ENCODE assay signal across 7 cellular contexts in the genomic region with DNA sequence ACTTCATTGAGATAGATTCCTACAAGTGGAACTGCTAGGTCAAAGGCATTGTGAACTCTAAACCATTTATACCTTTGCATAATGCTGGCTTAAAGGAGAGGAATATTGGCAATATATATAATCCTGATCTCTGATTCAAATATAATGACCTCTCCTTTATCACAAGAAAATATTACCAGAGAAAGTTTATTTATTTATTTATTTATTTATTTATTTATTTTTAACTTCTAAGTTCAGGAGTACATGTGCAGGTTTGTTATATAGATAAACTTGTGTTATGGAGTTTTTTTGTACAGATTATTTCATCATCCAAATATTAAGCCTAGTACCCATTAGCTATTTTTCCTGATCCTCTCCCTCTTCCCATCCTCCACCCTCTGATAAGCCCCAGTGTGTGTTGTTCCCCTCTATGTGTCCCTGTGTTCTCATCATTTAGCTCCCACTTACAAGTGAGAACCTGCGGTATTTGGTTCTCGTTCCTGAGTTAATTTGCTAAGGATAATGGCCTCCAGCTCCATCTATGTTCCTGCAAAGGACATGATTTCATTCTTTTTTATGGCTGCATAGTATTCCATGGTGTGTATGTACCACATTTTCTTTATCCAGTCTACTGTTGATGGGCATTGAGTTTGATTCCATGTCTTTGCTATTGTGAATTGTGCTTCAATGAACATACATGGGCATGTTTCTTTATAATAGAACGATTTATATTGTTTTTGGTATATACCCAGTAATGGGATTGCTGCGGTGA. TPM values are rescaled to one million over a fixed set of nuclear protein-coding genes. Genes with fewer than 3 reads are reported as not detected.
A peak's percentile ranks its signal among the peaks of the same experiment; 100 is the strongest.
DNase-seq lines count a peak whose midpoint lies in the region; ATAC-seq, FAIRE-seq and TF ChIP-seq lines count a peak whose summit lies in the region.
"Not testable (repeated sequence)": the region's sequence is repeated elsewhere in the genome, so short reads cannot be mapped to it uniquely, and the experiment has no call there.

No MANE protein-coding gene starts in this region.

- ATAC-seq in CD8-positive, alpha-beta T cell; activated T-helper 17 cell treated with anti-CD3 and anti-CD28 coated beads, Interleukin-2, amount 50 U/mL, for 72 hours (replicated peaks); activated naive CD8-positive, alpha-beta T cell treated with anti-CD3 and anti-CD28 coated beads, Interleukin-2, amount 10 ng/mL, durations not matched to agents 7 days and 5 days (ENCODE audit: low read depth); pancreas: not testable (repeated sequence)

- not testable (repeated sequence) for H3K4me3 ChIP-seq in CD8-positive, alpha-beta T cell (ENCODE audit: low read depth, low read length); pancreas

- not testable (repeated sequence) for TF ChIP-seq CTCF in CD8-positive, alpha-beta T cell (IDR thresholded peaks at IDR 0.05); pancreas (IDR thresholded peaks at IDR 0.05)

- CTCF ChIA-PET in CD8-positive, alpha-beta T cell (lab: Charles Lee) = interaction anchor here (0.6 kb wide), 1 partner anchor 37 kb away, joined by 3 read pairs; no protein-coding TSS in a partner anchor
- CTCF ChIA-PET in activated CD4-positive, alpha-beta memory T cell treated with anti-CD3 and anti-CD28 coated beads, Interleukin-2, amount 10 ng/mL, durations not matched to agents 7 days and 5 days (lab: Charles Lee) = not testable (repeated sequence)

- POLR2A ChIA-PET in CD8-positive, alpha-beta T cell (lab: Charles Lee) = interaction anchor here (0.6 kb wide), 1 partner anchor 96 kb away, joined by 5 read pairs; no protein-coding TSS in a partner anchor
- POLR2A ChIA-PET in activated CD4-positive, alpha-beta memory T cell treated with anti-CD3 and anti-CD28 coated beads, Interleukin-2, amount 10 ng/mL, durations not matched to agents 7 days and 5 days (lab: Charles Lee) = interaction anchor here (1.0 to 3.9 kb wide), 4 partner anchors 9 to 37 kb away, joined by 3 to 22 read pairs (median 4); no protein-coding TSS in a partner anchor
- POLR2A ChIA-PET in activated naive CD8-positive, alpha-beta T cell treated with anti-CD3 and anti-CD28 coated beads, Interleukin-2, amount 10 ng/mL, durations not matched to agents 7 days and 5 days (lab: Charles Lee) = not testable (repeated sequence)

- H3K27me3 Mint-ChIP-seq in CD8-positive, alpha-beta T cell (ENCODE audit: low read depth); T-helper 1 cell treated with Interleukin-12 subunit alpha and Interleukin-12 subunit beta and Interleukin-4 antibody, amounts not matched to agents 30 μg/mL and 1 μg/mL, for 36 hours (ENCODE audit: low read depth); activated CD4-positive, alpha-beta memory T cell treated with anti-CD3 and anti-CD28 coated beads, Interleukin-2, amount 10 ng/mL, durations not matched to agents 7 days and 5 days; activated T-helper 17 cell treated with anti-CD3 and anti-CD28 coated beads, Interleukin-2, amount 50 U/mL, for 72 hours; activated naive CD8-positive, alpha-beta T cell treated with anti-CD3 and anti-CD28 coated beads, Interleukin-2, amount 10 ng/mL, durations not matched to agents 7 days and 5 days: not testable (repeated sequence)

- not testable (repeated sequence) for H3K4me3 Mint-ChIP-seq in CD8-positive, alpha-beta T cell; T-helper 1 cell treated with Interleukin-12 subunit alpha and Interleukin-12 subunit beta and Interleukin-4 antibody, amounts not matched to agents 30 μg/mL and 1 μg/mL, for 36 hours; activated CD4-positive, alpha-beta memory T cell treated with anti-CD3 and anti-CD28 coated beads, Interleukin-2, amount 10 ng/mL, durations not matched to agents 7 days and 5 days; activated T-helper 17 cell treated with anti-CD3 and anti-CD28 coated beads, Interleukin-2, amount 50 U/mL, for 72 hours; activated naive CD8-positive, alpha-beta T cell treated with anti-CD3 and anti-CD28 coated beads, Interleukin-2, amount 10 ng/mL, durations not matched to agents 7 days and 5 days

- H3K9me3 ChIP-seq in CD8-positive, alpha-beta T cell (ENCODE audit: low read length); pancreas: not testable (repeated sequence)

- not testable (repeated sequence) for H3K4me1 Mint-ChIP-seq in CD8-positive, alpha-beta T cell (ENCODE audit: low read depth); activated T-helper 17 cell treated with anti-CD3 and anti-CD28 coated beads, Interleukin-2, amount 50 U/mL, for 72 hours; activated naive CD8-positive, alpha-beta T cell treated with anti-CD3 and anti-CD28 coated beads, Interleukin-2, amount 10 ng/mL, durations not matched to agents 7 days and 5 days
- H3K4me1 Mint-ChIP-seq in T-helper 1 cell treated with Interleukin-12 subunit alpha and Interleukin-12 subunit beta and Interleukin-4 antibody, amounts not matched to agents 30 μg/mL and 1 μg/mL, for 36 hours (ENCODE audit: low read depth) = peaks cover 28% of the 10 kb centered on the region
- peaks cover 41% of the 10 kb centered on the region for H3K4me1 Mint-ChIP-seq in activated CD4-positive, alpha-beta memory T cell treated with anti-CD3 and anti-CD28 coated beads, Interleukin-2, amount 10 ng/mL, durations not matched to agents 7 days and 5 days

- peaks cover 92% of the 10 kb centered on the region for H3K36me3 Mint-ChIP-seq in CD8-positive, alpha-beta T cell
- peaks cover 75% of the 10 kb centered on the region for H3K36me3 Mint-ChIP-seq in T-helper 1 cell treated with Interleukin-12 subunit alpha and Interleukin-12 subunit beta and Interleukin-4 antibody, amounts not matched to agents 30 μg/mL and 1 μg/mL, for 36 hours (ENCODE audit: low read depth)
- peaks cover 89% of the 10 kb centered on the region for H3K36me3 Mint-ChIP-seq in activated CD4-positive, alpha-beta memory T cell treated with anti-CD3 and anti-CD28 coated beads, Interleukin-2, amount 10 ng/mL, durations not matched to agents 7 days and 5 days (ENCODE audit: low read depth)
- H3K36me3 Mint-ChIP-seq in activated T-helper 17 cell treated with anti-CD3 and anti-CD28 coated beads, Interleukin-2, amount 50 U/mL, for 72 hours (ENCODE audit: low read depth) = peaks cover 100% of the 10 kb centered on the region
- H3K36me3 Mint-ChIP-seq in activated naive CD8-positive, alpha-beta T cell treated with anti-CD3 and anti-CD28 coated beads, Interleukin-2, amount 10 ng/mL, durations not matched to agents 7 days and 5 days = peaks cover 68% of the 10 kb centered on the region

- H3K36me3 ChIP-seq in CD8-positive, alpha-beta T cell (ENCODE audit: insufficient read depth, low read length) = peaks cover 70% of the 10 kb centered on the region
- H3K36me3 ChIP-seq in pancreas = peaks cover 5 to 56% (median 16%) of the 10 kb centered on the region in 3 donors

- H3K27ac ChIP-seq in CD8-positive, alpha-beta T cell (ENCODE audit: low read depth, low read length); pancreas: not testable (repeated sequence)

- intact Hi-C loops in CD8-positive, alpha-beta T cell (cut with DNase I, micrococcal nuclease) = loop anchor here in 1 of 2 experiments (2.0 kb wide), 1 partner anchor 77 kb away; no protein-coding TSS in a partner anchor
- intact Hi-C loops in pancreas (cut with DNase I) = not testable (repeated sequence)

- H3K9me3 Mint-ChIP-seq in CD8-positive, alpha-beta T cell; T-helper 1 cell treated with Interleukin-12 subunit alpha and Interleukin-12 subunit beta and Interleukin-4 antibody, amounts not matched to agents 30 μg/mL and 1 μg/mL, for 36 hours; activated CD4-positive, alpha-beta memory T cell treated with anti-CD3 and anti-CD28 coated beads, Interleukin-2, amount 10 ng/mL, durations not matched to agents 7 days and 5 days; activated T-helper 17 cell treated with anti-CD3 and anti-CD28 coated beads, Interleukin-2, amount 50 U/mL, for 72 hours; activated naive CD8-positive, alpha-beta T cell treated with anti-CD3 and anti-CD28 coated beads, Interleukin-2, amount 10 ng/mL, durations not matched to agents 7 days and 5 days: not testable (repeated sequence)

- not testable (repeated sequence) for H3K4me1 ChIP-seq in CD8-positive, alpha-beta T cell (ENCODE audit: insufficient read depth, low read length); pancreas

- H3K27ac Mint-ChIP-seq in CD8-positive, alpha-beta T cell = peak overlapping the region; percentile 14
- peak overlapping the region; percentile 22 for H3K27ac Mint-ChIP-seq in T-helper 1 cell treated with Interleukin-12 subunit alpha and Interleukin-12 subunit beta and Interleukin-4 antibody, amounts not matched to agents 30 μg/mL and 1 μg/mL, for 36 hours
- peak overlapping the region; percentile 61 for H3K27ac Mint-ChIP-seq in activated CD4-positive, alpha-beta memory T cell treated with anti-CD3 and anti-CD28 coated beads, Interleukin-2, amount 10 ng/mL, durations not matched to agents 7 days and 5 days
- peak overlapping the region; percentile 78 for H3K27ac Mint-ChIP-seq in activated T-helper 17 cell treated with anti-CD3 and anti-CD28 coated beads, Interleukin-2, amount 50 U/mL, for 72 hours
- peak overlapping the region; percentile 73 for H3K27ac Mint-ChIP-seq in activated naive CD8-positive, alpha-beta T cell treated with anti-CD3 and anti-CD28 coated beads, Interleukin-2, amount 10 ng/mL, durations not matched to agents 7 days and 5 days

- DNase-seq in CD8-positive, alpha-beta T cell; activated CD4-positive, alpha-beta memory T cell treated with anti-CD3 and anti-CD28 coated beads, Interleukin-2, amount 10 ng/mL, durations not matched to agents 7 days and 5 days; activated naive CD8-positive, alpha-beta T cell treated with anti-CD3 and anti-CD28 coated beads, Interleukin-2, amount 10 ng/mL, durations not matched to agents 7 days and 5 days; frontal cortex (ENCODE audit: low spot score in 2 of 2); pancreas: not testable (repeated sequence)

- FAIRE-seq in frontal cortex (lab: Jason Lieb, UNC) = peak; percentile 39
- FAIRE-seq in pancreas (lab: Jason Lieb, UNC) = peak; percentile 26

- 95 to 97% methylated on average over 4 of the region's 4 CpGs for WGBS in pancreas, 2 donors

- H3K27me3 ChIP-seq in CD8-positive, alpha-beta T cell (ENCODE audit: insufficient read depth, low read length); pancreas: not testable (repeated sequence)

RNA-seq across cellular contexts. Expression of a gene that starts 38.9 kb away (rescaled TPM):
- 100 to 1,000 TPM; 318 to 336 TPM for total RNA-seq in CD8-positive, alpha-beta T cell
- 100 to 1,000 TPM; 787 to 849 TPM for total RNA-seq in activated CD4-positive, alpha-beta memory T cell treated with anti-CD3 and anti-CD28 coated beads, Interleukin-2, amount 10 ng/mL, durations not matched to agents 7 days and 5 days
- 1,000 to 10,000 TPM; 1,022 to 1,405 TPM for total RNA-seq in activated T-helper 17 cell treated with anti-CD3 and anti-CD28 coated beads, Interleukin-2, amount 50 U/mL, for 72 hours
- 100 to 1,000 TPM; 488 TPM for total RNA-seq in activated naive CD8-positive, alpha-beta T cell treated with anti-CD3 and anti-CD28 coated beads, Interleukin-2, amount 10 ng/mL, durations not matched to agents 7 days and 5 days
- total RNA-seq in frontal cortex = 12.2 TPM
- total RNA-seq in pancreas = 10 to 100 TPM; 21.9 to 94.7 (median 37.8) TPM
- 10 to 100 TPM; 27.3 to 69.1 TPM for polyA plus RNA-seq in pancreas

Comparison
In these comparisons a context has a peak if more than half of its experiments do, and no peak if none do; other contexts are left out.
1. H3K27ac Mint-ChIP-seq: peak in every context shown above with its lines; median percentile 78 in activated T-helper 17 cell treated with anti-CD3 and anti-CD28 coated beads, Interleukin-2, amount 50 U/mL, for 72 hours; 73 in activated naive CD8-positive, alpha-beta T cell treated with anti-CD3 and anti-CD28 coated beads, Interleukin-2, amount 10 ng/mL, durations not matched to agents 7 days and 5 days; 61 in activated CD4-positive, alpha-beta memory T cell treated with anti-CD3 and anti-CD28 coated beads, Interleukin-2, amount 10 ng/mL, durations not matched to agents 7 days and 5 days; 22 in T-helper 1 cell treated with Interleukin-12 subunit alpha and Interleukin-12 subunit beta and Interleukin-4 antibody, amounts not matched to agents 30 μg/mL and 1 μg/mL, for 36 hours; 14 in CD8-positive, alpha-beta T cell.